In genomic region chr14:88824314-88825077, GRCh38 we compare ENCODE assay signal across 8 cellular contexts. TPM values are rescaled to one million over a fixed set of nuclear protein-coding genes. Genes with fewer than 3 reads are reported as not detected.
A peak's percentile ranks its signal among the peaks of the same experiment; 100 is the strongest.
DNase-seq lines count a peak whose midpoint lies in the region; ATAC-seq and TF ChIP-seq lines count a peak whose summit lies in the region.

TSS of gene TTC8 (plus strand) at chr14:88824651. CDS start at chr14:88824708, 57 bp downstream.

- H3K27me3 ChIP-seq in mammary epithelial cell (ENCODE audit: insufficient read depth, low read length): no peaks in the 10 kb centered on the region
- no peaks in the 10 kb centered on the region for H3K27me3 ChIP-seq in skeletal muscle satellite cell (ENCODE audit: control insufficient read depth, insufficient read depth, low read length)

- peak within 1 kb of the TSS; percentile 84 for H3K4me2 ChIP-seq in mammary epithelial cell (ENCODE audit: insufficient read depth, low read depth, low read length)
- H3K4me2 ChIP-seq in skeletal muscle satellite cell (ENCODE audit: low read length): peak within 1 kb of the TSS; percentile 78

- WGBS in mammary epithelial cell (ENCODE audit: low coverage, missing lambda C conversion rate): under 1% methylated on average over 23 of the region's 50 CpGs

- in situ Hi-C loops in ACHN (cut with HindIII; ENCODE audit: low pct_ligation_motif_present, low pct_unique_long_range_greater_than_20kb, low sequenced_read_pairs): no loop called here
- in situ Hi-C loops in mammary epithelial cell (cut with MboI; ENCODE audit: low sequenced_read_pairs in 2 of 2): no loop called here

- peak within 1 kb of the TSS; percentile 53 to 86 (median 66) for H3K4me3 ChIP-seq in mammary epithelial cell (replicated peaks in 1 of 3; ENCODE audit: insufficient read depth in 1 of 3, low read depth in 2 of 3, low read length in 3 of 3)
- peak within 1 kb of the TSS; percentile 90 for H3K4me3 ChIP-seq in iPS-18c (ENCODE audit: insufficient read depth, low read depth, low read length)
- peak within 1 kb of the TSS; percentile 95 for H3K4me3 ChIP-seq in skeletal muscle satellite cell (ENCODE audit: low read length)

- H2AFZ ChIP-seq in mammary epithelial cell (ENCODE audit: low read depth, low read length): peak within 1 kb of the TSS; percentile 99

- H3K9ac ChIP-seq in mammary epithelial cell (ENCODE audit: insufficient read depth, low read length) (peak within 1 kb of the TSS; percentile 90), skeletal muscle satellite cell (ENCODE audit: low read depth, low read length) (peak within 1 kb of the TSS; percentile 86)

- intact Hi-C loops in mammary epithelial cell (cut with micrococcal nuclease): loop anchor here (1.0 to 2.0 kb wide), 4 partner anchors 24 to 157 kb away; partner anchors contain the start of gene EML5

- H3K4me1 ChIP-seq in mammary epithelial cell (ENCODE audit: insufficient read depth, low read length) (peaks cover 11% of the 10 kb centered on the region), skeletal muscle satellite cell (ENCODE audit: control insufficient read depth, insufficient read depth, low read length) (peaks cover 8% of the 10 kb centered on the region)

- no TSS peak for BruUV-seq in mammary epithelial cell (replicated peaks; lab: Mats Ljungman, UMichigan)

- ATAC-seq in GM18870 (IDR thresholded peaks at IDR 0.05; ENCODE audit: unreplicated experiment) (peak; percentile 98), HG03108 (IDR thresholded peaks at IDR 0.05; ENCODE audit: unreplicated experiment) (peak; percentile 99)

- CTCF ChIA-PET in mammary epithelial cell (lab: Charles Lee; ENCODE audit: low non-redundant PET): interaction anchor here (0.5 kb wide), 1 partner anchor 374 kb away, joined by 5 read pairs; no protein-coding TSS in a partner anchor

- dilution Hi-C loops in mammary epithelial cell (cut with HindIII; ENCODE audit: low sequenced_read_pairs): no loop called here

- H3K36me3 ChIP-seq in mammary epithelial cell (ENCODE audit: insufficient read depth, low read length) (no peaks in the 10 kb centered on the region), skeletal muscle satellite cell (ENCODE audit: insufficient read depth, low read length) (no peaks in the 10 kb centered on the region)

- DNase-seq in ACHN: peak; percentile 85
- DNase-seq in NCI-H2196 (lab: John Stamatoyannopoulos, UW; ENCODE audit: unreplicated experiment): peak; percentile 64
- DNase-seq in mammary epithelial cell: peak; percentile 85

- H3K79me2 ChIP-seq in mammary epithelial cell (ENCODE audit: insufficient read depth, low read length): peaks cover 38% of the 10 kb centered on the region

- TF ChIP-seq CTCF in VCaP (conservative IDR thresholded peaks at IDR 0.05): no peak
- no peak for TF ChIP-seq CTCF in mammary epithelial cell (conservative IDR thresholded peaks at IDR 0.05 in 1 of 2, IDR thresholded peaks at IDR 0.05 in 1 of 2; ENCODE audit: extremely low read depth in 1 of 2, insufficient read depth in 1 of 2, low read depth in 1 of 2, low read length in 2 of 2)

- H3K9me3 ChIP-seq in mammary epithelial cell (replicated peaks; ENCODE audit: insufficient read depth, low read length) (no peaks in the 10 kb centered on the region), iPS-18c (ENCODE audit: control insufficient read depth, insufficient read depth, low read length) (no peaks in the 10 kb centered on the region), skeletal muscle satellite cell (replicated peaks; ENCODE audit: low read length) (no peaks in the 10 kb centered on the region)

- H4K20me1 ChIP-seq in mammary epithelial cell (ENCODE audit: insufficient read depth, low read length): no peaks in the 10 kb centered on the region

- H3K27ac ChIP-seq in VCaP (peak within 1 kb of the TSS; percentile 92), mammary epithelial cell (ENCODE audit: insufficient read depth, low read depth, low read length) (peak within 1 kb of the TSS; percentile 90)

RNA-seq across cellular contexts. Expression of gene TTC8, which starts in this region (rescaled TPM):
- total RNA-seq in mammary epithelial cell: 10 to 100 TPM; 29.9 to 37.0 TPM
- 30.0 TPM for polyA plus RNA-seq in mammary epithelial cell
- polyA minus RNA-seq in mammary epithelial cell: 21.8 TPM
- total RNA-seq in skeletal muscle satellite cell (2012; rRNA removed): 19.4 and 27.1 TPM in 2 replicates

Comparison
In these comparisons a context has a peak if more than half of its experiments do, and no peak if none do; other contexts are left out.
1. Peak in every context shown above with its lines: DNase-seq, ATAC-seq, H3K4me3 ChIP-seq and H3K27ac ChIP-seq.